19 cellular contexts compared by ENCODE assay signal in genomic region chr4:113181289-113182007, GRCh38.
DNase-seq lines count a peak whose midpoint lies in the region; ATAC-seq and TF ChIP-seq lines count a peak whose summit lies in the region.
"Had no signal": no experiment of that assay in that cellular context is flagged by ENCODE, and none has a peak within 500 bp of the region (broad histone marks: within the 10 kb centered on the region; RNA-seq: fewer than 3 reads in every experiment).

No MANE protein-coding gene starts in this region.

- H2AK5ac ChIP-seq in mesendoderm (ENCODE audit: low read length), result no peak overlapping the region

- H3K9ac ChIP-seq in mesendoderm (ENCODE audit: low read length), result no peak overlapping the region

- H3K27ac ChIP-seq in mesendoderm (ENCODE audit: low read depth, low read length), result no peak overlapping the region
- H3K27ac ChIP-seq: body of pancreas, coronary artery, lower lobe of right lung, suprapubic skin, vagina had no signal

- WGBS in mesendoderm (ENCODE audit: extremely low coverage, insufficient coverage, low lambda C conversion rate), result no CpG with 5 or more reads among the region's 11 CpGs

- H3K4me3 ChIP-seq in AG10803 (ENCODE audit: low read length) (no peak overlapping the region), fibroblast of villous mesenchyme (ENCODE audit: low read depth, low read length) (no peak overlapping the region), mesendoderm (ENCODE audit: low read length) (no peak overlapping the region)
- H3K4me3 ChIP-seq: body of pancreas, coronary artery, lower lobe of right lung, suprapubic skin, vagina had no signal

- H4K5ac ChIP-seq in mesendoderm (ENCODE audit: low read length), result no peak overlapping the region

- no peak for TF ChIP-seq RAD21 in Ishikawa (IDR thresholded peaks at IDR 0.05; ENCODE audit: low read depth)

- no peak for ATAC-seq in HG02884 (IDR thresholded peaks at IDR 0.05; ENCODE audit: unreplicated experiment)
- ATAC-seq in HG03135 (IDR thresholded peaks at IDR 0.05; ENCODE audit: unreplicated experiment), result no peak
- ATAC-seq: activated CD8-positive, alpha-beta memory T cell treated with anti-CD3 and anti-CD28 coated beads, Interleukin-2, amount 10 ng/mL, durations not matched to agents 7 days and 5 days; body of pancreas; lower lobe of right lung had no signal

- no peaks in the 10 kb centered on the region for H3K4me1 ChIP-seq in mesendoderm (ENCODE audit: control insufficient read depth, low read depth, low read length)
- H3K4me1 ChIP-seq: body of pancreas, lower lobe of right lung, suprapubic skin, vagina had no signal

- no peak for TF ChIP-seq EP300 in Ishikawa (IDR thresholded peaks at IDR 0.05; ENCODE audit: borderline replicate concordance)

- H3K36me3 ChIP-seq in mesendoderm (ENCODE audit: control insufficient read depth, insufficient read depth, low read length), result no peaks in the 10 kb centered on the region
- H3K36me3 ChIP-seq: lower lobe of right lung, suprapubic skin, vagina had no signal

- H2BK15ac ChIP-seq in mesendoderm (replicated peaks; ENCODE audit: low read depth), result no peak overlapping the region

- H3K79me1 ChIP-seq in mesendoderm (ENCODE audit: low read length), result peaks cover 2% of the 10 kb centered on the region

- TF ChIP-seq CTCF in AG10803 (conservative IDR thresholded peaks at IDR 0.05; ENCODE audit: low read length) (no peak), fibroblast of villous mesenchyme (IDR thresholded peaks at IDR 0.05; ENCODE audit: insufficient read depth, low read depth, low read length) (no peak)

- DNase-seq in AG10803 (ENCODE audit: low read depth) (peak; percentile 6), fibroblast of villous mesenchyme (ENCODE audit: low read depth) (peak; percentile 7), mesendoderm (no peak), T-helper 1 cell (no peak)
- no peak for DNase-seq in activated CD8-positive, alpha-beta memory T cell treated with anti-CD3 and anti-CD28 coated beads, Interleukin-2, amount 50 U/mL, for 48 hours
- DNase-seq: activated CD8-positive, alpha-beta memory T cell treated with anti-CD3 and anti-CD28 coated beads, Interleukin-2, amount 10 ng/mL, durations not matched to agents 7 days and 5 days; body of pancreas; DMS153; KG1; lower lobe of right lung; NCI-H1694; nucleus accumbens; RPMI8226 had no signal

- H3K79me2 ChIP-seq in mesendoderm (ENCODE audit: control insufficient read depth, insufficient read depth, low read length), result no peaks in the 10 kb centered on the region

- H3K56ac ChIP-seq in mesendoderm (ENCODE audit: low read length), result peak overlapping the region; percentile 5

- H3K4me2 ChIP-seq in mesendoderm (ENCODE audit: low read length), result no peak overlapping the region

- H3K27me3 ChIP-seq in mesendoderm (ENCODE audit: insufficient read depth, low read length, poor library complexity), result no peaks in the 10 kb centered on the region
- H3K27me3 ChIP-seq: body of pancreas, suprapubic skin, vagina had no signal

- H4K8ac ChIP-seq in mesendoderm (ENCODE audit: low read depth, low read length), result no peak overlapping the region

- H3K4ac ChIP-seq in mesendoderm (ENCODE audit: low read depth, low read length), result no peak overlapping the region

- peak overlapping the region; percentile 1 for H3K23ac ChIP-seq in mesendoderm (ENCODE audit: low read length)

- H2BK120ac ChIP-seq in mesendoderm (ENCODE audit: low read depth, low read length), result no peak overlapping the region

- no peak overlapping the region for H2BK5ac ChIP-seq in mesendoderm (ENCODE audit: low read length)

- H3K18ac ChIP-seq in mesendoderm (ENCODE audit: low read length), result no peak overlapping the region

TF ChIP-seq in Ishikawa, 13 proteins besides CTCF, POLR2A, EP300 and RAD21:
- TF ChIP-seq, protein P1, sequence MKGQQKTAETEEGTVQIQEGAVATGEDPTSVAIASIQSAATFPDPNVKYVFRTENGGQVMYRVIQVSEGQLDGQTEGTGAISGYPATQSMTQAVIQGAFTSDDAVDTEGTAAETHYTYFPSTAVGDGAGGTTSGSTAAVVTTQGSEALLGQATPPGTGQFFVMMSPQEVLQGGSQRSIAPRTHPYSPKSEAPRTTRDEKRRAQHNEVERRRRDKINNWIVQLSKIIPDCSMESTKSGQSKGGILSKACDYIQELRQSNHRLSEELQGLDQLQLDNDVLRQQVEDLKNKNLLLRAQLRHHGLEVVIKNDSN (IDR thresholded peaks at IDR 0.05), result no peak
- TF ChIP-seq REST (IDR thresholded peaks at IDR 0.05; ENCODE audit: low read depth) (peak; percentile 60), CEBPB (IDR thresholded peaks at IDR 0.05) (no peak)

Comparison
In these comparisons a context has a peak if more than half of its experiments do, and no peak if none do; other contexts are left out.
1. DNase-seq: peak in AG10803 (single experiment) and fibroblast of villous mesenchyme (single experiment); none in mesendoderm (single experiment), activated CD8-positive, alpha-beta memory T cell treated with anti-CD3 and anti-CD28 coated beads, Interleukin-2, amount 50 U/mL, for 48 hours (single experiment) and T-helper 1 cell (0 of 5).